9 cellular contexts compared by ENCODE assay signal in genomic region chr20:59955131-59955796, GRCh38. TPM values are rescaled to one million over a fixed set of nuclear protein-coding genes. Genes with fewer than 3 reads are reported as not detected.
DNase-seq lines count a peak whose midpoint lies in the region; ATAC-seq and TF ChIP-seq lines count a peak whose summit lies in the region.
"Had no signal": no experiment of that assay in that cellular context is flagged by ENCODE, and none has a peak within 500 bp of the region (broad histone marks: within the 10 kb centered on the region; RNA-seq: fewer than 3 reads in every experiment).

No MANE protein-coding gene starts in this region.

- H3K4me1 Mint-ChIP-seq in GM23338, result peaks cover 5% of the 10 kb centered on the region; the same call in 1 of the 3 replicates

- POLR2A ChIA-PET in PC-9 (lab: Charles Lee; ENCODE audit: unreplicated experiment), result no interaction called here

- TF ChIP-seq CTCF in AG10803 (conservative IDR thresholded peaks at IDR 0.05; ENCODE audit: low read length), result peak; percentile 52
- peak; percentile 41 to 44 for TF ChIP-seq CTCF in GM23338 (conservative IDR thresholded peaks at IDR 0.05; ENCODE audit: low read depth in 2 of 2)
- TF ChIP-seq CTCF in PC-9 (conservative IDR thresholded peaks at IDR 0.05), result peak; percentile 54
- TF ChIP-seq CTCF in stomach (IDR thresholded peaks at IDR 0.05), result peak in 2 of 7 experiments; percentile 15 to 19

- H3K9me3 ChIP-seq in PC-9 (ENCODE audit: insufficient read depth, low read depth) (0 out of 2 replicates have a peak, but pooled peaks cover under 1% of the 10 kb centered on the region), stomach (no peaks in the 10 kb centered on the region)

- TF ChIP-seq POLR2A in stomach (IDR thresholded peaks at IDR 0.05), result no peak

- ATAC-seq in GM23338 (peak; percentile 59), left ventricle myocardium superior (peak; percentile 49), HG03159 (IDR thresholded peaks at IDR 0.05; ENCODE audit: unreplicated experiment) (no peak)

- H3F3A ChIP-seq in GM23338 (replicated peaks; ENCODE audit: low read depth), result no peaks in the 10 kb centered on the region
- peaks cover 5% of the 10 kb centered on the region; the same call in 1 of the 2 replicates for H3F3A ChIP-seq in PC-9 (ENCODE audit: insufficient read depth, low read depth)

- H3K79me2 ChIP-seq in GM23338 (replicated peaks; ENCODE audit: insufficient read depth) (no peaks in the 10 kb centered on the region), PC-9 (ENCODE audit: low read depth) (no peaks in the 10 kb centered on the region)

- H3K27me3 Mint-ChIP-seq in GM23338 (ENCODE audit: insufficient read depth, low read depth, poor library complexity), result no peaks in the 10 kb centered on the region

- H3K27me3 ChIP-seq in GM23338 (ENCODE audit: insufficient read depth) (no peaks in the 10 kb centered on the region), PC-9 (ENCODE audit: insufficient read depth, low read depth) (no peaks in the 10 kb centered on the region), stomach (peaks cover 0 to 25% (median 0%) of the 10 kb centered on the region in 3 donors)

- H3K27ac ChIP-seq in GM23338 (ENCODE audit: low read depth), result no peak overlapping the region
- no peak overlapping the region for H3K27ac ChIP-seq in PC-9
- no peak overlapping the region for H3K27ac ChIP-seq in stomach

- H3K4me3 Mint-ChIP-seq in GM23338, result no peak overlapping the region

- CTCF ChIA-PET in PC-9 (lab: Charles Lee), result interaction anchor here (0.7 to 1.4 kb wide), 3 partner anchors 17 to 102 kb away, joined by 4 to 5 read pairs (median 4); no protein-coding TSS in a partner anchor

- H3K4me3 ChIP-seq in AG10803 (ENCODE audit: low read length) (no peak overlapping the region), GM23338 (no peak overlapping the region), PC-9 (no peak overlapping the region), stomach (no peak overlapping the region)

- no TSS peak for BruUV-seq in PC-9 (replicated peaks; lab: Mats Ljungman, UMichigan)

- no peak overlapping the region for H3K4me2 ChIP-seq in GM23338
- no peak overlapping the region for H3K4me2 ChIP-seq in PC-9

- no peak overlapping the region for H3K27ac Mint-ChIP-seq in GM23338

- no peaks in the 10 kb centered on the region for H3K36me3 Mint-ChIP-seq in GM23338 (ENCODE audit: low read depth)

- intact Hi-C loops in PC-9 (cut with micrococcal nuclease; ENCODE audit: unreplicated experiment), result no loop called here
- intact Hi-C loops in left ventricle myocardium superior (cut with micrococcal nuclease), result no loop called here
- intact Hi-C loops in stomach (cut with DNase I; ENCODE audit: low total_unique reads), result no loop called here

- H3K9me3 Mint-ChIP-seq in GM23338, result no peaks in the 10 kb centered on the region

- H4K20me1 ChIP-seq in GM23338 (replicated peaks; ENCODE audit: insufficient read depth) (no peaks in the 10 kb centered on the region), PC-9 (ENCODE audit: insufficient read depth) (no peaks in the 10 kb centered on the region)

- no peak overlapping the region for H2AFZ ChIP-seq in GM23338
- no peak overlapping the region for H2AFZ ChIP-seq in PC-9

- 73 to 81% (median 78%) methylated on average over 8 of the region's 8 CpGs for WGBS in stomach, 5 donors

- H3K9me2 ChIP-seq in GM23338 (ENCODE audit: insufficient read depth), result no peaks in the 10 kb centered on the region
- no peaks in the 10 kb centered on the region for H3K9me2 ChIP-seq in PC-9 (ENCODE audit: insufficient read depth)

- no peak for TF ChIP-seq EP300 in stomach (IDR thresholded peaks at IDR 0.05)

- no peaks in the 10 kb centered on the region for H3K4me1 ChIP-seq in GM23338 (ENCODE audit: insufficient read depth)
- H3K4me1 ChIP-seq in PC-9 (replicated peaks; ENCODE audit: insufficient read depth), result peaks cover under 1% of the 10 kb centered on the region; the same call in 1 of the 2 replicates
- H3K4me1 ChIP-seq in stomach, result peaks cover 0 to 9% (median 5%) of the 10 kb centered on the region in 4 donors

- DNase-seq in AG10803 (ENCODE audit: low read depth) (peak; percentile 35), GM23338 (ENCODE audit: low spot score) (peak; percentile 52), PC-9 (peak in 1 of 2 experiments; percentile 61), left ventricle myocardium superior (no peak), stomach (no peak)
- DNase-seq in activated T-cell treated with anti-CD3 and anti-CD28 coated beads, Interleukin-2, amount 50 U/mL, for 48 hours, result no peak
- no peak for DNase-seq in activated CD4-positive, alpha-beta T cell treated with anti-CD3 and anti-CD28 coated beads, Interleukin-2, amount 50 U/mL, for 48 hours
- DNase-seq: right cardiac atrium had no signal

- no peaks in the 10 kb centered on the region for H3K36me3 ChIP-seq in GM23338 (ENCODE audit: insufficient read depth)
- H3K36me3 ChIP-seq in PC-9 (ENCODE audit: low read depth), result 0 out of 2 replicates have a peak, but pooled peaks cover 3% of the 10 kb centered on the region
- H3K36me3 ChIP-seq in stomach, result peaks cover 0 to 21% (median 2%) of the 10 kb centered on the region in 4 donors

TF ChIP-seq in GM23338, 12 proteins besides CTCF, POLR2A, EP300 and RAD21:
- no peak for TF ChIP-seq EZH2phosphoT487 (IDR thresholded peaks at IDR 0.05; ENCODE audit: unreplicated experiment)
- no peak for TF ChIP-seq CREB1 (CRISPR knock-in tag; IDR thresholded peaks at IDR 0.05; ENCODE audit: low read depth)
- no peak for TF ChIP-seq STAT1 (IDR thresholded peaks at IDR 0.05; ENCODE audit: unreplicated experiment)
- no peak for TF ChIP-seq ZNF114 (CRISPR knock-in tag; IDR thresholded peaks at IDR 0.05)
- no peak for TF ChIP-seq JUNB (IDR thresholded peaks at IDR 0.05; ENCODE audit: unreplicated experiment)
- no peak for TF ChIP-seq EZH2 (IDR thresholded peaks at IDR 0.05; ENCODE audit: low read depth, unreplicated experiment)
- TF ChIP-seq REST (IDR thresholded peaks at IDR 0.05; ENCODE audit: unreplicated experiment), result no peak
- no peak for TF ChIP-seq POLR2AphosphoS5 (IDR thresholded peaks at IDR 0.05; ENCODE audit: low read depth)
- TF ChIP-seq ZNF331 (CRISPR knock-in tag; IDR thresholded peaks at IDR 0.05; ENCODE audit: low read depth), result no peak
- TF ChIP-seq NANOG (IDR thresholded peaks at IDR 0.05; ENCODE audit: borderline replicate concordance), result no peak

RNA-seq across cellular contexts. Expression of gene CDH26, which starts 3.0 kb away (rescaled TPM):
- total RNA-seq in GM23338 (2014; rRNA removed; shearing (Covaris generic)), result 2.0 and 2.8 TPM in 2 replicates
- polyA plus RNA-seq in GM23338 (2016; fragmentation: Nextera tagmentation; extraction: Ambion mirVana) (2.0 and 2.3 TPM in 2 replicates), stomach (1 to 10 TPM in 1 of 3 donors, under 1 TPM in 1, not detected in 1; 0.25 to 6.0 TPM)
- total RNA-seq in PC-9 (2021) (0.68 and 1.1 TPM in 2 replicates), left ventricle myocardium superior (1.6 TPM), stomach (100 to 1,000 TPM in 1 of 5 donors, 1 to 10 TPM in 3, under 1 TPM in 1; 0.45 to 116 (median 5.8) TPM)

RNA-seq across cellular contexts. Expression of gene FAM217B, which starts 15.1 kb away (rescaled TPM):
- 12.8 and 13.2 TPM in 2 replicates for total RNA-seq in GM23338 (2014; rRNA removed; shearing (Covaris generic))
- polyA plus RNA-seq in GM23338 (2016; fragmentation: Nextera tagmentation; extraction: Ambion mirVana) (23.6 and 25.9 TPM in 2 replicates), stomach (1 to 10 TPM; 1.6 to 2.3 (median 2.2) TPM)
- total RNA-seq in PC-9 (2021) (11.7 and 20.2 TPM in 2 replicates), left ventricle myocardium superior (37.6 TPM), stomach (10 to 100 TPM in 2 of 5 donors, 1 to 10 TPM in 3; 2.3 to 17.9 (median 8.6) TPM)

RNA-seq across cellular contexts. Expression of gene PPP1R3D, which starts 15.2 kb away (rescaled TPM):
- total RNA-seq in GM23338 (2014; rRNA removed; shearing (Covaris generic)), result 3.0 and 4.4 TPM in 2 replicates
- polyA plus RNA-seq in GM23338 (2016; fragmentation: Nextera tagmentation; extraction: Ambion mirVana) (1.4 TPM in 2 replicates), stomach (1 to 10 TPM; 2.6 to 3.8 (median 3.7) TPM)
- total RNA-seq in PC-9 (2021) (9.0 and 9.9 TPM in 2 replicates), left ventricle myocardium superior (13.7 TPM), stomach (1 to 10 TPM in 4 of 5 donors, under 1 TPM in 1; 0.58 to 7.1 (median 5.7) TPM)

RNA-seq across cellular contexts. Expression of gene SYCP2, which starts 21.8 kb away (rescaled TPM):
- total RNA-seq in GM23338 (2014; rRNA removed; shearing (Covaris generic)), result 2.1 TPM in 2 replicates
- polyA plus RNA-seq in GM23338 (2016; fragmentation: Nextera tagmentation; extraction: Ambion mirVana), result 0.14 and 0.50 TPM in 2 replicates
- 1.8 and 3.0 TPM in 2 replicates for total RNA-seq in PC-9 (2021)
- total RNA-seq in left ventricle myocardium superior, result 2.8 TPM
- total RNA-seq in stomach, result 10 to 100 TPM in 2 of 5 donors, 1 to 10 TPM in 3; 1.4 to 14.6 (median 9.8) TPM
- 1 to 10 TPM; 1.9 to 4.9 (median 2.3) TPM for polyA plus RNA-seq in stomach

Comparison
In these comparisons a context has a peak if more than half of its experiments do, and no peak if none do; other contexts are left out.
1. DNase-seq: peak in AG10803 (single experiment) and GM23338 (single experiment); none in left ventricle myocardium superior (single experiment), activated T-cell treated with anti-CD3 and anti-CD28 coated beads, Interleukin-2, amount 50 U/mL, for 48 hours (0 of 2), stomach (single experiment) and activated CD4-positive, alpha-beta T cell treated with anti-CD3 and anti-CD28 coated beads, Interleukin-2, amount 50 U/mL, for 48 hours (0 of 2).